In the genomic region with DNA sequence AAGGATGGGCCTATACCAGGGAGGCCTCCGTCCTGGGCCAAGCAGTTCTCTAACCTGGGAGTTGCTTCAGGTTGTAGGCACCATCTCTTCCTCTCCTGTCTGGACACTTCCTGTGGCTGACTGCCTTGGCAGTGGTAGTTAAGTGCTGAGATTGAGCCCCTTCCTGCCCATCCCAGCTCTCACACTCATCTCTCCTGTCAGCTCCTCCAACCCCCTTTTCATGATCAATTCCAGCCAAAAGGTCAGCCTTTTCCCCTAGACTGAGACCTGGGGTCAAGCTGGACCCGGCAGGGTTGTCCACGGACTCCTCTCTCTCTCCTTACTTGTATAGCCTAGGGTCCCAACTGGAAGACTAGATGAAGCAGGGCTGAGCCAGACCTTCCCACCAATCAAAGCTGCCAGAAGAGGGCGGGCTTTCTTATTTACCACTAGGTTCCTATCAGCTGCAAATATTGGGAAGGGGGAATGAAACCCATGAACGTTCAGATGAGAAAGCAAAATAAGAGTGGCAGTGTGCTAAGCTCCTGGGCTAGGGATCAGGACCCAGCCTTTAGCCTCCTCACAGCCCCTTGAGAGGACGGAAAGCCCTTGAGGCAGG, we compare ENCODE assay signal across 11 cellular contexts. TPM values are rescaled to one million over a fixed set of nuclear protein-coding genes. Genes with fewer than 3 reads are reported as not detected.
A peak's percentile ranks its signal among the peaks of the same experiment; 100 is the strongest.
DNase-seq lines count a peak whose midpoint lies in the region; ATAC-seq and TF ChIP-seq lines count a peak whose summit lies in the region.
"Had no signal": no experiment of that assay in that cellular context is flagged by ENCODE, and none has a peak within 500 bp of the region (broad histone marks: within the 10 kb centered on the region; RNA-seq: fewer than 3 reads in every experiment).

No MANE protein-coding gene starts in this region.

- no peak overlapping the region for H2AFZ ChIP-seq in hepatocyte

- 72% methylated on average over 6 of the region's 6 CpGs for WGBS in hepatocyte (ENCODE audit: low lambda C conversion rate, missing lambda C conversion rate)

- H3K27me3 ChIP-seq in AG04450 (ENCODE audit: control insufficient read depth, insufficient read depth, low read length) (no peaks in the 10 kb centered on the region), RWPE2 (ENCODE audit: insufficient read depth, poor library complexity, severe bottlenecking) (no peaks in the 10 kb centered on the region), hepatocyte (no peaks in the 10 kb centered on the region)
- H3K27me3 ChIP-seq: tibial artery had no signal

- ATAC-seq in RWPE2 (ENCODE audit: low read depth) = no peak
- no peak for ATAC-seq in GM21737 (IDR thresholded peaks at IDR 0.05; ENCODE audit: unreplicated experiment)
- no peak for ATAC-seq in GM21390 (IDR thresholded peaks at IDR 0.05; ENCODE audit: unreplicated experiment)
- ATAC-seq in HG02571 (IDR thresholded peaks at IDR 0.05; ENCODE audit: unreplicated experiment) = no peak
- ATAC-seq: activated T-helper 17 cell treated with anti-CD3 and anti-CD28 coated beads, Interleukin-2, amount 50 U/mL, for 72 hours had no signal

- H4K20me1 ChIP-seq in hepatocyte (ENCODE audit: insufficient read depth, poor library complexity, severe bottlenecking) = no peaks in the 10 kb centered on the region

- H3K79me2 ChIP-seq in hepatocyte = no peaks in the 10 kb centered on the region

- no peak overlapping the region for H3K27ac ChIP-seq in AG04450 (ENCODE audit: low read depth, low read length)
- H3K27ac ChIP-seq in RWPE2 (ENCODE audit: poor library complexity, severe bottlenecking) = no peak overlapping the region
- no peak overlapping the region for H3K27ac ChIP-seq in hepatocyte
- H3K27ac ChIP-seq: tibial artery had no signal

- no peak overlapping the region for H3K4me2 ChIP-seq in hepatocyte

- H3K36me3 ChIP-seq in RWPE2 (ENCODE audit: low read depth) (0 out of 2 replicates have a peak, but pooled peaks cover 3% of the 10 kb centered on the region), hepatocyte (replicated peaks; ENCODE audit: insufficient read depth, low read depth) (no peaks in the 10 kb centered on the region)

- H3K9me2 ChIP-seq in hepatocyte (replicated peaks; ENCODE audit: insufficient read depth) = no peaks in the 10 kb centered on the region

- H3K4me3 ChIP-seq in AG04450 (ENCODE audit: low read depth, low read length) = no peak overlapping the region
- no peak overlapping the region for H3K4me3 ChIP-seq in GM12875 (ENCODE audit: low read depth, low read length)
- no peak overlapping the region for H3K4me3 ChIP-seq in RWPE2 (ENCODE audit: severe bottlenecking)
- no peak overlapping the region for H3K4me3 ChIP-seq in hepatocyte
- H3K4me3 ChIP-seq in foreskin fibroblast (ENCODE audit: low read depth in 1 of 2, low read length in 2 of 2) = no peak overlapping the region
- H3K4me3 ChIP-seq: tibial artery had no signal

- no peaks in the 10 kb centered on the region for H3K9me3 ChIP-seq in AG04450 (ENCODE audit: control insufficient read depth, insufficient read depth, low read length)
- no peaks in the 10 kb centered on the region for H3K9me3 ChIP-seq in RWPE2 (ENCODE audit: severe bottlenecking)
- no peaks in the 10 kb centered on the region for H3K9me3 ChIP-seq in hepatocyte (ENCODE audit: low read depth)
- H3K9me3 ChIP-seq: tibial artery had no signal

- POLR2A ChIA-PET in AG04450 (lab: Yijun Ruan, JAX) = no interaction called here

- CTCF ChIA-PET in AG04450 (lab: Charles Lee) = interaction anchor here (0.7 kb wide), 1 partner anchor 17 kb away, joined by 9 read pairs; no protein-coding TSS in a partner anchor

- DNase-seq in AG04450 (ENCODE audit: low read depth, low spot score) = no peak
- no peak for DNase-seq in RWPE2 (ENCODE audit: low spot score)
- DNase-seq in hepatocyte (ENCODE audit: low spot score) = peak; percentile 26
- no peak for DNase-seq in foreskin fibroblast
- DNase-seq: occipital lobe, tibial artery had no signal

- TF ChIP-seq CTCF in AG04450 (IDR thresholded peaks at IDR 0.05; ENCODE audit: low read depth, low read length) = peak; percentile 18; the same call in 1 of the 2 replicates
- TF ChIP-seq CTCF in GM12875 (IDR thresholded peaks at IDR 0.05; ENCODE audit: borderline replicate concordance, insufficient read depth, low read depth, low read length) = 0 out of 2 replicates have a peak, but pooled peaks have one; percentile 17
- peak; percentile 13 for TF ChIP-seq CTCF in RWPE2 (IDR thresholded peaks at IDR 0.05; ENCODE audit: poor library complexity, severe bottlenecking)
- TF ChIP-seq CTCF in hepatocyte (IDR thresholded peaks at IDR 0.05; ENCODE audit: poor library complexity) = peak; percentile 15
- no peak for TF ChIP-seq CTCF in foreskin fibroblast (IDR thresholded peaks at IDR 0.05; ENCODE audit: low read depth, low read length)

- H3K4me1 ChIP-seq in RWPE2 (ENCODE audit: insufficient read depth, poor library complexity, severe bottlenecking) (no peaks in the 10 kb centered on the region), hepatocyte (ENCODE audit: insufficient read depth) (no peaks in the 10 kb centered on the region)
- H3K4me1 ChIP-seq: tibial artery had no signal

RNA-seq across cellular contexts. Expression of a gene that starts 34.5 kb away (rescaled TPM):
- polyA plus RNA-seq in AG04450 (2011; rRNA removed) (42.7 and 50.3 TPM in 2 replicates), hepatocyte (74.5 and 85.5 TPM in 2 replicates)
- 78.8 and 96.3 TPM in 2 replicates for polyA minus RNA-seq in AG04450 (2011; rRNA and poly(A)+ RNA removed)
- total RNA-seq in hepatocyte = 107 and 144 TPM in 2 replicates
